In genomic region chr11:13114566-13115465, GRCh38 we compare ENCODE assay signal across 8 cellular contexts.
DNase-seq lines count a peak whose midpoint lies in the region; ATAC-seq and TF ChIP-seq lines count a peak whose summit lies in the region.

No MANE protein-coding gene starts in this region.

- no peaks in the 10 kb centered on the region for H3K9me2 ChIP-seq in Loucy (replicated peaks; ENCODE audit: low read depth, low read length)

- peaks cover 62% of the 10 kb centered on the region for H3K4me1 Mint-ChIP-seq in nephron progenitor cell

- H3K27ac Mint-ChIP-seq in nephron progenitor cell: peak overlapping the region; percentile 92

- no peak overlapping the region for H3K9ac ChIP-seq in Loucy (ENCODE audit: low read depth, low read length, poor library complexity, severe bottlenecking)

- intact Hi-C loops in tibial artery (cut with DNase I; ENCODE audit: low total_unique reads): loop anchor here (5.0 kb wide), 1 partner anchor 1452 kb away; no protein-coding TSS in a partner anchor

- no peak for ATAC-seq in HG03175 (IDR thresholded peaks at IDR 0.05; ENCODE audit: unreplicated experiment)

- H3K27ac ChIP-seq in tibial artery: no peak overlapping the region

- no peaks in the 10 kb centered on the region for H3K9me3 ChIP-seq in Loucy (ENCODE audit: insufficient read depth, low read depth, low read length)
- H3K9me3 ChIP-seq in tibial artery: no peaks in the 10 kb centered on the region

- no peaks in the 10 kb centered on the region for H3K36me3 Mint-ChIP-seq in nephron progenitor cell (ENCODE audit: low read depth)

- H3K4me3 Mint-ChIP-seq in nephron progenitor cell: peak overlapping the region; percentile 44

- H3K4me2 ChIP-seq in Loucy (ENCODE audit: low read depth, low read length, poor library complexity, severe bottlenecking): no peak overlapping the region

- DNase-seq in SKM-1 (lab: John Stamatoyannopoulos, UW; ENCODE audit: unreplicated experiment) (peak; percentile 18), nephron progenitor cell (peak; percentile 44), tibial artery (no peak), GM19238 (ENCODE audit: insufficient read length, low spot score) (no peak)
- no peak for DNase-seq in stimulated activated CD4-positive, alpha-beta T cell treated with anti-CD3 and anti-CD28 coated beads, Interleukin-2, amount 100 ng/mL, for 48 hours

- peaks cover 9% of the 10 kb centered on the region for H3K27me3 Mint-ChIP-seq in nephron progenitor cell (ENCODE audit: low read depth, poor library complexity)

- peak overlapping the region; percentile 26; the same call in 1 of the 2 replicates for H2AFZ ChIP-seq in Loucy (ENCODE audit: low read length)

- H3K27me3 ChIP-seq in Loucy (ENCODE audit: insufficient read depth, low read length, poor library complexity, severe bottlenecking) (no peaks in the 10 kb centered on the region), tibial artery (no peaks in the 10 kb centered on the region)

- no peaks in the 10 kb centered on the region for H3F3A ChIP-seq in Loucy (ENCODE audit: low read depth)

- peaks cover 3% of the 10 kb centered on the region for H3K9me3 Mint-ChIP-seq in nephron progenitor cell

- peak; percentile 27; the same call in 1 of the 2 replicates for TF ChIP-seq CTCF in GM12874 (IDR thresholded peaks at IDR 0.05; ENCODE audit: insufficient read depth, low read depth, low read length)
- TF ChIP-seq CTCF in Loucy (conservative IDR thresholded peaks at IDR 0.05; ENCODE audit: low read length): peak; percentile 49
- TF ChIP-seq CTCF in nephron progenitor cell (IDR thresholded peaks at IDR 0.05): no peak
- no peak for TF ChIP-seq CTCF in tibial artery (IDR thresholded peaks at IDR 0.05)

- H3K4me1 ChIP-seq in Loucy (ENCODE audit: insufficient read depth, low read length, poor library complexity, severe bottlenecking) (peaks cover 14% of the 10 kb centered on the region), tibial artery (no peaks in the 10 kb centered on the region)

- H3K36me3 ChIP-seq in Loucy (ENCODE audit: insufficient read depth, low read length): no peaks in the 10 kb centered on the region
- no peaks in the 10 kb centered on the region for H3K36me3 ChIP-seq in tibial artery

- no peaks in the 10 kb centered on the region for H3K79me2 ChIP-seq in Loucy (ENCODE audit: insufficient read depth, low read length)

- H4K20me1 ChIP-seq in Loucy (ENCODE audit: insufficient read depth, low read length, poor library complexity, severe bottlenecking): no peaks in the 10 kb centered on the region

- H3K4me3 ChIP-seq in Loucy (ENCODE audit: low read length, poor library complexity, severe bottlenecking) (no peak overlapping the region), tibial artery (no peak overlapping the region)

Comparison
In these comparisons a context has a peak if more than half of its experiments do, and no peak if none do; other contexts are left out.
1. CTCF ChIP-seq: peak in GM12874 (single experiment) and Loucy (single experiment); none in nephron progenitor cell (single experiment) and tibial artery (0 of 2).
2. DNase-seq: peak in SKM-1 (single experiment) and nephron progenitor cell (single experiment); none in tibial artery (0 of 2), stimulated activated CD4-positive, alpha-beta T cell treated with anti-CD3 and anti-CD28 coated beads, Interleukin-2, amount 100 ng/mL, for 48 hours (0 of 2) and GM19238 (single experiment).